ENCODE assay signal across 23 cellular contexts in the genomic region with DNA sequence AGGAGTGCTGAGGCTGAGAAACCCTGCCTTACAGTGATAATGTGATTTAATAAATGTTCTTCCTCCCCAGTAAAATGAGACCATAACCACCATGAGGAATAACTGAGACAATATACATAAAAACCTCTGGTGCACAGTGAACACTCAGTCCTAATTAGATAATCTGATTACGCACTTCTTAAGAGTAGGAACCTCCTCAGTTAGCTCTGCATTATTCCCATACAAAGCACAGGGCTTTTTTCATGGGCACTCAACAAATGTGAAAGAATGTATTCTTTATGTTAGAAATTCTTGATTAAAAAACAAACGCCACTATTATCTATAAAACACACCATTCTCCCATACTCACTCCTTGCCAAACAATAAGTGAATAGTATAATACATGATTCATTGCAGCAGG.
"Had no signal": no experiment of that assay in that cellular context is flagged by ENCODE, and none has a peak within 500 bp of the region (broad histone marks: within the 10 kb centered on the region; RNA-seq: fewer than 3 reads in every experiment).

No MANE protein-coding gene starts in this region.

- DNase-seq: activated B cell treated with CpG ODN at 0.5 μM for 24 hours; activated CD4-positive, alpha-beta T cell treated with anti-CD3 and anti-CD28 coated beads for 36 hours; activated CD4-positive, alpha-beta T cell treated with anti-CD3 and anti-CD28 coated beads, Interleukin-2, amount 50 U/mL, for 4 hours; activated CD8-positive, alpha-beta memory T cell treated with anti-CD3 and anti-CD28 coated beads for 24 hours; activated CD8-positive, alpha-beta memory T cell treated with anti-CD3 and anti-CD28 coated beads, Interleukin-2, amount 50 U/mL, for 4 hours; activated T-cell treated with anti-CD3 and anti-CD28 coated beads, Interleukin-2, amount 50 U/mL, for 24 hours; adrenal gland; gastrocnemius medialis; hypothalamus; left ventricle myocardium inferior; naive thymus-derived CD8-positive, alpha-beta T cell; ovary; psoas muscle; right cardiac atrium; stimulated activated CD4-positive, alpha-beta T cell treated with anti-CD3 and anti-CD28 coated beads, Interleukin-12 subunit alpha, Interleukin-12 subunit beta, amount 100 ng/mL, for 4 hours; stimulated activated CD4-positive, alpha-beta T cell treated with anti-CD3 and anti-CD28 coated beads, Interleukin-1b, Interleukin-23, amount 100 ng/mL, for 48 hours; stimulated activated naive CD8-positive, alpha-beta T cell treated with anti-CD3 and anti-CD28 coated beads, Interleukin-15, amount 100 ng/mL, for 72 hours; tibial artery had no signal

- H3K27me3 Mint-ChIP-seq: activated B cell treated with CpG ODN at 0.5 μM for 24 hours; activated CD4-positive, alpha-beta T cell treated with anti-CD3 and anti-CD28 coated beads for 36 hours; activated naive CD8-positive, alpha-beta T cell; activated T-cell treated with anti-CD3 and anti-CD28 coated beads, Interleukin-2, amount 50 U/mL, for 24 hours; activated T-helper 17 cell treated with anti-CD3 and anti-CD28 coated beads, Interleukin-2, amount 50 U/mL, for 72 hours; naive thymus-derived CD8-positive, alpha-beta T cell; stimulated activated naive CD8-positive, alpha-beta T cell treated with anti-CD3 and anti-CD28 coated beads, Interleukin-15, amount 100 ng/mL, for 72 hours had no signal

- ATAC-seq: activated CD4-positive, alpha-beta T cell treated with anti-CD3 and anti-CD28 coated beads for 36 hours; activated T-helper 17 cell treated with anti-CD3 and anti-CD28 coated beads, Interleukin-2, amount 50 U/mL, for 72 hours; gastrocnemius medialis; naive thymus-derived CD8-positive, alpha-beta T cell; psoas muscle; right cardiac atrium; stimulated activated naive CD8-positive, alpha-beta T cell treated with anti-CD3 and anti-CD28 coated beads, Interleukin-15, amount 100 ng/mL, for 72 hours had no signal

- H3K27ac ChIP-seq: adrenal gland, breast epithelium, coronary artery, esophagus muscularis mucosa, gastrocnemius medialis, left ventricle myocardium inferior, ovary, psoas muscle, tibial artery had no signal

- H3K36me3 ChIP-seq: adrenal gland, breast epithelium, esophagus muscularis mucosa, gastrocnemius medialis, left ventricle myocardium inferior, ovary, tibial artery had no signal

- H3K27ac Mint-ChIP-seq: activated B cell treated with CpG ODN at 0.5 μM for 24 hours; activated CD4-positive, alpha-beta T cell treated with anti-CD3 and anti-CD28 coated beads for 36 hours; activated naive CD8-positive, alpha-beta T cell; activated T-cell treated with anti-CD3 and anti-CD28 coated beads, Interleukin-2, amount 50 U/mL, for 24 hours; activated T-helper 17 cell treated with anti-CD3 and anti-CD28 coated beads, Interleukin-2, amount 50 U/mL, for 72 hours; stimulated activated naive CD8-positive, alpha-beta T cell treated with anti-CD3 and anti-CD28 coated beads, Interleukin-15, amount 100 ng/mL, for 72 hours had no signal

- H3K4me1 Mint-ChIP-seq: activated B cell treated with CpG ODN at 0.5 μM for 24 hours had no signal

- H3K27me3 ChIP-seq: adrenal gland, breast epithelium, esophagus muscularis mucosa, gastrocnemius medialis, ovary, tibial artery had no signal

- H3K4me3 Mint-ChIP-seq: activated B cell treated with CpG ODN at 0.5 μM for 24 hours; activated CD4-positive, alpha-beta T cell treated with anti-CD3 and anti-CD28 coated beads for 36 hours; activated naive CD8-positive, alpha-beta T cell; activated T-cell treated with anti-CD3 and anti-CD28 coated beads, Interleukin-2, amount 50 U/mL, for 24 hours; activated T-helper 17 cell treated with anti-CD3 and anti-CD28 coated beads, Interleukin-2, amount 50 U/mL, for 72 hours; stimulated activated naive CD8-positive, alpha-beta T cell treated with anti-CD3 and anti-CD28 coated beads, Interleukin-15, amount 100 ng/mL, for 72 hours had no signal

- H3K9me3 ChIP-seq: adrenal gland, breast epithelium, esophagus muscularis mucosa, gastrocnemius medialis, left ventricle myocardium inferior, ovary, psoas muscle, tibial artery had no signal

- H3K4me1 ChIP-seq: adrenal gland, breast epithelium, tibial artery had no signal

- H3K9me3 Mint-ChIP-seq: activated B cell treated with CpG ODN at 0.5 μM for 24 hours; activated T-cell treated with anti-CD3 and anti-CD28 coated beads, Interleukin-2, amount 50 U/mL, for 24 hours; activated T-helper 17 cell treated with anti-CD3 and anti-CD28 coated beads, Interleukin-2, amount 50 U/mL, for 72 hours; naive thymus-derived CD8-positive, alpha-beta T cell; stimulated activated naive CD8-positive, alpha-beta T cell treated with anti-CD3 and anti-CD28 coated beads, Interleukin-15, amount 100 ng/mL, for 72 hours had no signal

- H3K4me3 ChIP-seq: adrenal gland, breast epithelium, coronary artery, esophagus muscularis mucosa, gastrocnemius medialis, left ventricle myocardium inferior, ovary, psoas muscle, tibial artery had no signal
